18 cellular contexts compared by ENCODE assay signal in the genomic region with DNA sequence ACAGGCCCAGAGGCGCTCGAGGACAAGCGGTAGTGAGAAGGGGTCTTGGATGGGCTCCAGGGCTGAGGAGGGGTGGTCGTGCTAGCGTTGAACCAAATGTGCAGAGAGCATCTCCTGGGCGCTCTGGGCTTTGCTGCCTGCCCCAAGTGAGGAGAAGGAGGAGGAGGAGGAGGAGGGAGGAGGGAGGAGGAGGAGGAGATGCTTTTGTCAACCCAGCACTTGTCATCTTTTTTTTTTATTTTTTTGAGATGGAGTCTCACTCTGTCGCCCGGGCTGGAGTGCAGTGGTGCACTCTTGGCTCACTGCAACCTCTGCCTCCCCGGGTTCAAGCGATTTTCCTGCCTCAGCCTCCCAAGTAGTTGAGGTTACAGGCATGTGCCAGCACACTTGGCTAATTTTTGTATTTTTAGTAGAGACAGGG. TPM values are rescaled to one million over a fixed set of nuclear protein-coding genes. Genes with fewer than 3 reads are reported as not detected.
DNase-seq lines count a peak whose midpoint lies in the region; ATAC-seq and TF ChIP-seq lines count a peak whose summit lies in the region.
"Had no signal": no experiment of that assay in that cellular context is flagged by ENCODE, and none has a peak within 500 bp of the region (broad histone marks: within the 10 kb centered on the region; RNA-seq: fewer than 3 reads in every experiment).

No MANE protein-coding gene starts in this region.

- H3K36me3 ChIP-seq in OCI-LY7 (ENCODE audit: insufficient read depth, low read length): no peaks in the 10 kb centered on the region
- no peaks in the 10 kb centered on the region for H3K36me3 ChIP-seq in smooth muscle cell (ENCODE audit: low read depth)
- H3K36me3 ChIP-seq in breast epithelium: no peaks in the 10 kb centered on the region
- H3K36me3 ChIP-seq: SJSA1 had no signal

- intact Hi-C loops in CD14-positive monocyte (cut with micrococcal nuclease) (no loop called here), OCI-LY7 (cut with micrococcal nuclease; ENCODE audit: unreplicated experiment) (no loop called here), Right ventricle myocardium superior (cut with DNase I) (no loop called here), breast epithelium (cut with DNase I; ENCODE audit: low total_unique reads) (no loop called here)
- intact Hi-C loops in CD4-positive, alpha-beta T cell (cut with DNase I, micrococcal nuclease): no loop called here

- DNase-seq in CD14-positive monocyte (ENCODE audit: low spot score) (no peak), OCI-LY7 (ENCODE audit: low spot score) (peak; percentile 17), naive B cell (no peak), Right ventricle myocardium superior (no peak), midbrain (lab: John Stamatoyannopoulos, UW) (no peak), smooth muscle cell (lab: John Stamatoyannopoulos, UW; ENCODE audit: unreplicated experiment) (no peak), breast epithelium (ENCODE audit: low spot score in 2 of 2) (no peak)
- DNase-seq in CD4-positive, alpha-beta T cell: no peak
- DNase-seq: DMS153; HCEC 1CT; IMR-90; NCI-H1048; NCI-H2227 treated with DMSO at 0.1 percent for 48 hours; NCI-H526; NK-92 treated with Interleukin-12 subunit alpha and Interleukin-12 subunit beta, amount 100 ng/mL, for 24 hours had no signal

- BruUV-seq in OCI-LY7 (replicated peaks; lab: Mats Ljungman, UMichigan): no TSS peak

- peak overlapping the region in 5 of 7 donors; percentile 48 to 98 (median 77) for H3K27ac Mint-ChIP-seq in CD14-positive monocyte
- no peak overlapping the region for H3K27ac Mint-ChIP-seq in CD4-positive, alpha-beta T cell
- peak overlapping the region in 5 of 6 donors; percentile 9 to 95 (median 88) for H3K27ac Mint-ChIP-seq in naive B cell

- H2AFZ ChIP-seq in OCI-LY7 (ENCODE audit: low read length) (no peak overlapping the region), smooth muscle cell (ENCODE audit: low read depth) (no peak overlapping the region)

- CTCF ChIA-PET in CD4-positive, alpha-beta T cell (lab: Charles Lee): no interaction called here
- CTCF ChIA-PET in OCI-LY7 (lab: Charles Lee; ENCODE audit: unreplicated experiment): no interaction called here

- H3K27me3 Mint-ChIP-seq in CD14-positive monocyte (ENCODE audit: low read depth in 3 of 3): peaks cover 3 to 13% (median 8%) of the 10 kb centered on the region in 3 donors
- no peaks in the 10 kb centered on the region for H3K27me3 Mint-ChIP-seq in CD4-positive, alpha-beta T cell
- peaks cover 0 to 10% (median 0%) of the 10 kb centered on the region in 3 donors for H3K27me3 Mint-ChIP-seq in naive B cell

- no peaks in the 10 kb centered on the region for H3K4me1 ChIP-seq in OCI-LY7 (ENCODE audit: insufficient read depth, low read length, poor library complexity, severe bottlenecking)
- H3K4me1 ChIP-seq in smooth muscle cell (ENCODE audit: low read depth): no peaks in the 10 kb centered on the region
- no peaks in the 10 kb centered on the region for H3K4me1 ChIP-seq in breast epithelium
- H3K4me1 ChIP-seq: SJSA1 had no signal

- peak; percentile 51 for ATAC-seq in CD4-positive, alpha-beta T cell (ENCODE audit: poor library complexity)
- ATAC-seq in naive B cell (ENCODE audit: low read depth in 2 of 2) (peak; percentile 30 to 43), Right ventricle myocardium superior (ENCODE audit: poor library complexity) (no peak)

- H4K20me1 ChIP-seq in OCI-LY7 (ENCODE audit: insufficient read depth, low read length): no peaks in the 10 kb centered on the region
- H4K20me1 ChIP-seq in smooth muscle cell (ENCODE audit: low read depth): no peaks in the 10 kb centered on the region

- peaks cover 4 to 6% of the 10 kb centered on the region in 2 donors for H3K36me3 Mint-ChIP-seq in CD14-positive monocyte
- H3K36me3 Mint-ChIP-seq in CD4-positive, alpha-beta T cell (ENCODE audit: low read depth): no peaks in the 10 kb centered on the region
- H3K36me3 Mint-ChIP-seq in naive B cell: no peaks in the 10 kb centered on the region

- H3F3A ChIP-seq in smooth muscle cell (ENCODE audit: low read depth): no peaks in the 10 kb centered on the region

- TF ChIP-seq POLR2A in breast epithelium (IDR thresholded peaks at IDR 0.05): no peak

- no peaks in the 10 kb centered on the region for H3K9me3 ChIP-seq in CD4-positive, alpha-beta T cell (ENCODE audit: control insufficient read depth, low read length)
- H3K9me3 ChIP-seq in OCI-LY7 (ENCODE audit: low read length) (no peaks in the 10 kb centered on the region), smooth muscle cell (replicated peaks; ENCODE audit: low read depth) (no peaks in the 10 kb centered on the region), breast epithelium (no peaks in the 10 kb centered on the region)
- H3K9me3 ChIP-seq: SJSA1 had no signal

- H3K27me3 ChIP-seq in CD4-positive, alpha-beta T cell (ENCODE audit: control insufficient read depth, insufficient read depth, low read length): no peaks in the 10 kb centered on the region
- no peaks in the 10 kb centered on the region for H3K27me3 ChIP-seq in smooth muscle cell (ENCODE audit: low read depth)
- peaks cover 0 to 18% of the 10 kb centered on the region in 2 donors for H3K27me3 ChIP-seq in breast epithelium
- H3K27me3 ChIP-seq: SJSA1 had no signal

- H3K4me2 ChIP-seq in OCI-LY7 (ENCODE audit: low read length) (no peak overlapping the region), smooth muscle cell (no peak overlapping the region)

- no peak overlapping the region for H3K4me3 Mint-ChIP-seq in CD14-positive monocyte
- no peak overlapping the region for H3K4me3 Mint-ChIP-seq in CD4-positive, alpha-beta T cell
- H3K4me3 Mint-ChIP-seq in naive B cell: peak overlapping the region in 3 of 8 donors; percentile 48 to 88 (median 64)
- H3K4me3 Mint-ChIP-seq: B cell had no signal

- TF ChIP-seq CTCF in CD14-positive monocyte (IDR thresholded peaks at IDR 0.05) (no peak), OCI-LY7 (conservative IDR thresholded peaks at IDR 0.05; ENCODE audit: low read length) (no peak), smooth muscle cell (IDR thresholded peaks at IDR 0.05; ENCODE audit: borderline replicate concordance, insufficient read depth, poor library complexity, severe bottlenecking) (no peak), breast epithelium (IDR thresholded peaks at IDR 0.05) (no peak)
- TF ChIP-seq CTCF in CD4-positive, alpha-beta T cell (IDR thresholded peaks at IDR 0.05): no peak

- no peak overlapping the region for H3K9ac ChIP-seq in smooth muscle cell (ENCODE audit: low read depth)

- POLR2A ChIA-PET in CD4-positive, alpha-beta T cell (lab: Charles Lee): no interaction called here
- POLR2A ChIA-PET in OCI-LY7 (lab: Charles Lee): no interaction called here

- H3K4me3 ChIP-seq in OCI-LY7 (ENCODE audit: low read depth, low read length, poor library complexity, severe bottlenecking) (no peak overlapping the region), smooth muscle cell (no peak overlapping the region), breast epithelium (no peak overlapping the region)
- H3K4me3 ChIP-seq: SJSA1 had no signal

- 98% methylated on average over 8 of the region's 10 CpGs for WGBS in smooth muscle cell (ENCODE audit: low lambda C conversion rate)

- H3K4me1 Mint-ChIP-seq in CD14-positive monocyte: peaks cover 25% of the 10 kb centered on the region
- no peaks in the 10 kb centered on the region for H3K4me1 Mint-ChIP-seq in CD4-positive, alpha-beta T cell (ENCODE audit: low read depth)
- H3K4me1 Mint-ChIP-seq in naive B cell: peaks cover 4 to 12% (median 7%) of the 10 kb centered on the region in 3 donors

- no peak overlapping the region for H3K27ac ChIP-seq in CD4-positive, alpha-beta T cell (ENCODE audit: low read depth, low read length)
- H3K27ac ChIP-seq in OCI-LY7 (ENCODE audit: low read depth, low read length, poor library complexity, severe bottlenecking) (no peak overlapping the region), smooth muscle cell (ENCODE audit: low read depth) (no peak overlapping the region), breast epithelium (no peak overlapping the region)
- H3K27ac ChIP-seq: RWPE1, SJSA1 had no signal

- no peaks in the 10 kb centered on the region for H3K9me2 ChIP-seq in OCI-LY7 (ENCODE audit: insufficient read depth, low read length)

- H3K79me2 ChIP-seq in OCI-LY7 (ENCODE audit: insufficient read depth, low read depth, low read length) (no peaks in the 10 kb centered on the region), smooth muscle cell (ENCODE audit: low read depth) (no peaks in the 10 kb centered on the region)

- H3K9me3 Mint-ChIP-seq in CD14-positive monocyte: peaks cover 0 to 8% (median 3%) of the 10 kb centered on the region in 7 donors
- no peaks in the 10 kb centered on the region for H3K9me3 Mint-ChIP-seq in CD4-positive, alpha-beta T cell
- no peaks in the 10 kb centered on the region for H3K9me3 Mint-ChIP-seq in naive B cell

RNA-seq across cellular contexts. Expression of gene PGS1, which starts 59.8 kb away (rescaled TPM):
- polyA plus RNA-seq in CD14-positive monocyte (10 to 100 TPM; 26.0 to 28.0 TPM), naive B cell (ENCODE audit: low read depth in 6 of 6) (10 to 100 TPM; 23.9 to 50.1 (median 29.8) TPM), smooth muscle cell (22.6 and 37.8 TPM in 2 replicates)
- 10 to 100 TPM; 40.9 to 45.3 TPM for total RNA-seq in CD4-positive, alpha-beta T cell
- total RNA-seq in OCI-LY7 (2014; rRNA removed; shearing (Covaris generic)): 59.6 and 67.3 TPM in 2 replicates
- total RNA-seq in OCI-LY7 (2022) (61.3 and 68.2 TPM in 2 replicates), Right ventricle myocardium superior (18.1 TPM), smooth muscle cell (29.5 and 29.9 TPM in 2 replicates), breast epithelium (10 to 100 TPM; 33.9 to 58.7 (median 50.2) TPM)
